10 cellular contexts compared by ENCODE assay signal in genomic region chr5:124524552-124525232, GRCh38.
DNase-seq lines count a peak whose midpoint lies in the region; ATAC-seq and TF ChIP-seq lines count a peak whose summit lies in the region.
"Had no signal": no experiment of that assay in that cellular context is flagged by ENCODE, and none has a peak within 500 bp of the region (broad histone marks: within the 10 kb centered on the region; RNA-seq: fewer than 3 reads in every experiment).

No MANE protein-coding gene starts in this region.

- peaks cover under 1% of the 10 kb centered on the region for H3K4me1 Mint-ChIP-seq in osteocyte (ENCODE audit: unreplicated experiment)

- ATAC-seq in GM18868 (IDR thresholded peaks at IDR 0.05; ENCODE audit: unreplicated experiment) (peak; percentile 93), GM21723 (IDR thresholded peaks at IDR 0.05; ENCODE audit: unreplicated experiment) (peak; percentile 90), HG03457 (IDR thresholded peaks at IDR 0.05; ENCODE audit: unreplicated experiment) (peak; percentile 90)
- ATAC-seq: gastroesophageal sphincter had no signal

- H3K27ac Mint-ChIP-seq in osteocyte (ENCODE audit: unreplicated experiment) = no peak overlapping the region

- H3K36me3 Mint-ChIP-seq in osteocyte (ENCODE audit: unreplicated experiment) = no peaks in the 10 kb centered on the region

- no peak overlapping the region for H2BK12ac ChIP-seq in mesenchymal stem cell (ENCODE audit: low read length in 2 of 2)

- WGBS in mesenchymal stem cell = 93% methylated on average over 6 of the region's 6 CpGs

- no peak overlapping the region for H3K9ac ChIP-seq in mesenchymal stem cell (ENCODE audit: low read length)

- no peak overlapping the region for H3K27ac ChIP-seq in mesenchymal stem cell (ENCODE audit: low read length, poor library complexity, severe bottlenecking)
- H3K27ac ChIP-seq: adrenal gland, gastroesophageal sphincter had no signal

- no peak overlapping the region for H3K4me3 Mint-ChIP-seq in osteocyte (ENCODE audit: unreplicated experiment)

- H3K9me3 Mint-ChIP-seq in osteocyte (ENCODE audit: unreplicated experiment) = peaks cover 8% of the 10 kb centered on the region

- DNase-seq in germinal center (ENCODE audit: low spot score) = peak; percentile 53
- DNase-seq in NCI-H2081 (lab: John Stamatoyannopoulos, UW) = no peak
- no peak for DNase-seq in mesenchymal stem cell
- DNase-seq in osteocyte (ENCODE audit: extremely low spot score, unreplicated experiment) = no peak
- DNase-seq: NCI-H1105 treated with DMSO at 0.1 percent for 48 hours had no signal

- H2BK120ac ChIP-seq in mesenchymal stem cell (ENCODE audit: low read depth, low read length) = no peak overlapping the region

- H3K4me2 ChIP-seq in mesenchymal stem cell (ENCODE audit: low read length, poor library complexity, severe bottlenecking) = no peak overlapping the region

- H4K91ac ChIP-seq in mesenchymal stem cell (ENCODE audit: low read length) = no peak overlapping the region

- no peak overlapping the region for H2AFZ ChIP-seq in mesenchymal stem cell (ENCODE audit: low read depth, low read length)

- no peaks in the 10 kb centered on the region for H3K9me3 ChIP-seq in mesenchymal stem cell (ENCODE audit: control insufficient read depth, low read length)
- H3K9me3 ChIP-seq: adrenal gland, gastroesophageal sphincter had no signal

- H2AK5ac ChIP-seq in mesenchymal stem cell (ENCODE audit: low read length, severe bottlenecking) = no peak overlapping the region

- H3K79me1 ChIP-seq in mesenchymal stem cell (replicated peaks; ENCODE audit: low read length, poor library complexity, severe bottlenecking) = no peaks in the 10 kb centered on the region

- no peaks in the 10 kb centered on the region for H3K36me3 ChIP-seq in mesenchymal stem cell (ENCODE audit: control insufficient read depth in 1 of 2, insufficient read depth in 2 of 2, low read depth in 1 of 2, low read length in 2 of 2)
- H3K36me3 ChIP-seq: adrenal gland, gastroesophageal sphincter had no signal

- no peak overlapping the region for H4K8ac ChIP-seq in mesenchymal stem cell (ENCODE audit: low read length)

- TF ChIP-seq CTCF in osteocyte (IDR thresholded peaks at IDR 0.05) = no peak

- no peaks in the 10 kb centered on the region for H3K4me1 ChIP-seq in mesenchymal stem cell (ENCODE audit: control insufficient read depth, insufficient read depth, low read depth, low read length)

- peaks cover 22% of the 10 kb centered on the region for H3K27me3 Mint-ChIP-seq in osteocyte (ENCODE audit: unreplicated experiment)

- no peak overlapping the region for H3K14ac ChIP-seq in mesenchymal stem cell (ENCODE audit: low read length in 2 of 2)

- H3K4me3 ChIP-seq in mesenchymal stem cell (ENCODE audit: insufficient read depth in 1 of 2, low read depth in 1 of 2, low read length in 2 of 2) = no peak overlapping the region
- H3K4me3 ChIP-seq: adrenal gland, gastroesophageal sphincter had no signal

- H3K4ac ChIP-seq in mesenchymal stem cell (ENCODE audit: low read depth in 1 of 2, low read length in 2 of 2) = no peak overlapping the region

- H3K18ac ChIP-seq in mesenchymal stem cell (ENCODE audit: low read depth in 1 of 2, low read length in 2 of 2) = no peak overlapping the region

- H3K27me3 ChIP-seq in mesenchymal stem cell (ENCODE audit: control insufficient read depth in 1 of 2, insufficient read depth in 1 of 2, low read length in 2 of 2) = peaks cover 0 to 6% of the 10 kb centered on the region in 2 experiments
- H3K27me3 ChIP-seq: adrenal gland, gastroesophageal sphincter had no signal

- no peak overlapping the region for H2BK5ac ChIP-seq in mesenchymal stem cell (ENCODE audit: low read depth, low read length, poor library complexity, severe bottlenecking)

- no peak overlapping the region for H2BK15ac ChIP-seq in mesenchymal stem cell (ENCODE audit: low read depth, poor library complexity, severe bottlenecking)

- no peak overlapping the region for H3K23ac ChIP-seq in mesenchymal stem cell (ENCODE audit: low read length in 2 of 2)
